In the genomic region with DNA sequence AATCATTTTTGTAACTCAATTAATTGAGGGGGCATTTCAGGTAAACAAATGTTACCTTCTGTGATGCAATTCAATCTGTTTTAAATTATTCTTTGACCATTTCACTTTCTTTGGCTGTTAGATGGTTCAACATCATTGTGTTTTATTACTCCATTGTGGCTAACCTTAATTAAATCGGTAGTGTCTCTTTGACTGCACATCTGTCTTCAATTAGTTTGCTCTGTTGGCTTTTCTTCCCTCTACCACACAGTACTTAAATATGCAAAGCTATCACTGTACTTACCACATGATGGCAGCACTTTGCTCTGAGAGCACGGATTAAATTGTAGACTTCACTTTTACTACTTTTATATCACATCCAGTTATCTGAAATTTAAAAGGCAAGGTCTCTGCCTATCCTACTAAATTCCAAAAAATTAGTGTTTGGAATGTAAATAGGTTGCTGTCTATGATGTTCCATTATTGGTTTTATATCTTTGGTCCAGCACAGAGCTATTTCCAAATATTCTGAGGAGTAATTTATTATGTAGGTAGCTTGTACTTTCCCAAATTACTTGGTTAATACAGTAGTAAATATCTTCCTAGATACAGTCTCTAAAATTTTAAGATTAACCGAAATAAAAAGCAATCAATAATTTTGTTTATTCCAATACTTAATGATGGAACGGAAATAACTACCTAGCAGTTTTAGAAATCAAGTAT, we compare ENCODE assay signal across 8 cellular contexts.
DNase-seq lines count a peak whose midpoint lies in the region; ATAC-seq, FAIRE-seq and TF ChIP-seq lines count a peak whose summit lies in the region.

No MANE protein-coding gene starts in this region.

- no peaks in the 10 kb centered on the region for H3K27me3 Mint-ChIP-seq in CD14-positive monocyte (ENCODE audit: low read depth in 3 of 3)
- H3K27me3 Mint-ChIP-seq in CD8-positive, alpha-beta memory T cell = no peaks in the 10 kb centered on the region
- no peaks in the 10 kb centered on the region for H3K27me3 Mint-ChIP-seq in naive thymus-derived CD8-positive, alpha-beta T cell

- no peaks in the 10 kb centered on the region for H3K9me3 Mint-ChIP-seq in CD14-positive monocyte
- peaks cover 0 to 6% (median 0%) of the 10 kb centered on the region in 5 donors for H3K9me3 Mint-ChIP-seq in CD8-positive, alpha-beta memory T cell
- peaks cover 0 to 3% (median 0%) of the 10 kb centered on the region in 9 donors for H3K9me3 Mint-ChIP-seq in naive thymus-derived CD8-positive, alpha-beta T cell

- no peaks in the 10 kb centered on the region for H3K79me2 ChIP-seq in HepG2 (ENCODE audit: insufficient read depth, low read length)

- H3K27me3 ChIP-seq in body of pancreas (no peaks in the 10 kb centered on the region), HepG2 (ENCODE audit: control insufficient read depth in 1 of 2, insufficient read depth in 2 of 2, low read length in 2 of 2) (no peaks in the 10 kb centered on the region)
- H3K27me3 ChIP-seq in CD8-positive, alpha-beta memory T cell (ENCODE audit: insufficient read depth, low read length, poor library complexity, severe bottlenecking) = no peaks in the 10 kb centered on the region

- no peak overlapping the region for H3K4me3 Mint-ChIP-seq in CD14-positive monocyte
- H3K4me3 Mint-ChIP-seq in CD8-positive, alpha-beta memory T cell = no peak overlapping the region
- H3K4me3 Mint-ChIP-seq in naive thymus-derived CD8-positive, alpha-beta T cell = no peak overlapping the region

- no peak overlapping the region for H3K9ac ChIP-seq in HepG2 (ENCODE audit: insufficient read depth, low read depth, low read length)

- no peak overlapping the region for H3K4me2 ChIP-seq in HepG2 (ENCODE audit: low read depth, low read length)

- TF ChIP-seq RAD21 in HepG2 (CRISPR knock-in tag; IDR thresholded peaks at IDR 0.05) = no peak

- H3K27ac Mint-ChIP-seq in CD14-positive monocyte = no peak overlapping the region
- H3K27ac Mint-ChIP-seq in CD8-positive, alpha-beta memory T cell = no peak overlapping the region
- H3K27ac Mint-ChIP-seq in naive thymus-derived CD8-positive, alpha-beta T cell = no peak overlapping the region

- ATAC-seq in GM18870 (IDR thresholded peaks at IDR 0.05; ENCODE audit: unreplicated experiment) (peak; percentile 76), HG03378 (IDR thresholded peaks at IDR 0.05; ENCODE audit: unreplicated experiment) (peak; percentile 86), body of pancreas (peak; percentile 70), HepG2 (peak; percentile 81)
- ATAC-seq in naive thymus-derived CD8-positive, alpha-beta T cell = no peak

- TF ChIP-seq CTCF in CD14-positive monocyte (IDR thresholded peaks at IDR 0.05) (peak; percentile 42), body of pancreas (IDR thresholded peaks at IDR 0.05) (peak; percentile 31 to 71 (median 57)), HepG2 (CRISPR knock-in tag; IDR thresholded peaks at IDR 0.05) (peak; percentile 67)

- H3K36me3 ChIP-seq in body of pancreas (replicated peaks in 1 of 2; ENCODE audit: insufficient read depth in 1 of 2, low read depth in 2 of 2) (no peaks in the 10 kb centered on the region), HepG2 (replicated peaks in 1 of 2; ENCODE audit: control insufficient read depth in 1 of 2, insufficient read depth in 2 of 2, low read length in 2 of 2) (no peaks in the 10 kb centered on the region)
- no peaks in the 10 kb centered on the region for H3K36me3 ChIP-seq in CD8-positive, alpha-beta memory T cell (ENCODE audit: insufficient read depth, low read length)

- in situ Hi-C loops in HepG2 (cut with HindIII; ENCODE audit: extremely low pct_ligation_motif_present, low pct_unique_long_range_greater_than_20kb) = loop anchor here (5.0 kb wide), 1 partner anchor 462 kb away; no protein-coding TSS in a partner anchor

- H3K27ac ChIP-seq in body of pancreas (no peak overlapping the region), HepG2 (ENCODE audit: extremely low read length, insufficient read depth, low read length) (no peak overlapping the region)
- no peak overlapping the region for H3K27ac ChIP-seq in CD8-positive, alpha-beta memory T cell (ENCODE audit: low read depth, low read length)

- TF ChIP-seq POLR2A in body of pancreas (IDR thresholded peaks at IDR 0.05) = no peak
- TF ChIP-seq POLR2A in HepG2 (IDR thresholded peaks at IDR 0.05; ENCODE audit: insufficient read depth in 1 of 2, low read depth in 2 of 2, low read length in 2 of 2) = no peak

- H3K9me3 ChIP-seq in body of pancreas (no peaks in the 10 kb centered on the region), HepG2 (ENCODE audit: low read length) (no peaks in the 10 kb centered on the region)
- no peaks in the 10 kb centered on the region for H3K9me3 ChIP-seq in CD8-positive, alpha-beta memory T cell (ENCODE audit: low read length)

- intact Hi-C loops in CD14-positive monocyte (cut with micrococcal nuclease) (no loop called here), body of pancreas (cut with DNase I) (loop anchor here (10.0 kb wide), 1 partner anchor 454 kb away; no protein-coding TSS in a partner anchor), HepG2 (cut with micrococcal nuclease; ENCODE audit: unreplicated experiment) (loop anchor here (1.0 kb wide), 1 partner anchor 461 kb away; no protein-coding TSS in a partner anchor)

- no peak overlapping the region for H2AFZ ChIP-seq in HepG2 (ENCODE audit: low read length)

- no peaks in the 10 kb centered on the region for H3K4me1 Mint-ChIP-seq in CD14-positive monocyte
- H3K4me1 Mint-ChIP-seq in CD8-positive, alpha-beta memory T cell = no peaks in the 10 kb centered on the region
- H3K4me1 Mint-ChIP-seq in naive thymus-derived CD8-positive, alpha-beta T cell = no peaks in the 10 kb centered on the region

- TF ChIP-seq EP300 in HepG2 (IDR thresholded peaks at IDR 0.05; ENCODE audit: low read depth in 2 of 2, low read length in 2 of 2) (no peak), HepG2 (CRISPR knock-in tag; IDR thresholded peaks at IDR 0.05; ENCODE audit: borderline replicate concordance) (no peak)

- H4K20me1 ChIP-seq in HepG2 (ENCODE audit: insufficient read depth, low read length) = no peaks in the 10 kb centered on the region

- no peaks in the 10 kb centered on the region for H3K4me1 ChIP-seq in body of pancreas
- no peaks in the 10 kb centered on the region for H3K4me1 ChIP-seq in HepG2 (ENCODE audit: insufficient read depth, low read length)
- no peaks in the 10 kb centered on the region for H3K4me1 ChIP-seq in CD8-positive, alpha-beta memory T cell (ENCODE audit: insufficient read depth, low read length)

- no TSS peak for BruUV-seq in HepG2 (replicated peaks; lab: Mats Ljungman, UMichigan)

- no peak for FAIRE-seq in HepG2 (lab: Jason Lieb, UNC)

- H3K36me3 Mint-ChIP-seq in CD14-positive monocyte = no peaks in the 10 kb centered on the region
- no peaks in the 10 kb centered on the region for H3K36me3 Mint-ChIP-seq in CD8-positive, alpha-beta memory T cell
- H3K36me3 Mint-ChIP-seq in naive thymus-derived CD8-positive, alpha-beta T cell = no peaks in the 10 kb centered on the region

- CTCF ChIA-PET in HepG2 (lab: Yijun Ruan, JAX; ENCODE audit: low intra/inter-chr PET ratio, low total read pairs) = interaction anchor here (1.0 to 1.7 kb wide), 2 partner anchors 13 to 845 kb away, joined by 3 to 4 read pairs; no protein-coding TSS in a partner anchor
- CTCF ChIA-PET in CD8-positive, alpha-beta memory T cell (lab: Charles Lee) = interaction anchor here (1.0 kb wide), 1 partner anchor 10 kb away, joined by 3 read pairs; no protein-coding TSS in a partner anchor

- POLR2A ChIA-PET in HepG2 (lab: Yijun Ruan, JAX) = no interaction called here
- POLR2A ChIA-PET in CD8-positive, alpha-beta memory T cell (lab: Charles Lee) = no interaction called here
- POLR2A ChIA-PET in naive thymus-derived CD8-positive, alpha-beta T cell (lab: Charles Lee) = no interaction called here

- WGBS in body of pancreas, 2 donors = 9 to 25% methylated on average over 4 of the region's 4 CpGs
- whole genome bisulfite sequencing in HepG2 (ENCODE audit: low lambda C conversion rate) = under 1% methylated on average over 4 of the region's 4 CpGs

- DNase-seq in CD14-positive monocyte (ENCODE audit: low spot score) = no peak
- peak; percentile 13 for DNase-seq in NCI-H524 treated with DMSO at 0.1 percent for 48 hours (lab: John Stamatoyannopoulos, UW)
- peak; percentile 20 to 39 (median 24) for DNase-seq in body of pancreas
- peak; percentile 18 for DNase-seq in HepG2 (ENCODE audit: low spot score)
- no peak for DNase-seq in CD8-positive, alpha-beta memory T cell
- no peak for DNase-seq in naive thymus-derived CD8-positive, alpha-beta T cell

- H3K4me3 ChIP-seq in body of pancreas (no peak overlapping the region), HepG2 (replicated peaks in 1 of 3; ENCODE audit: insufficient read depth in 1 of 3, low read depth in 2 of 3, low read length in 3 of 3) (no peak overlapping the region)
- no peak overlapping the region for H3K4me3 ChIP-seq in CD8-positive, alpha-beta memory T cell (ENCODE audit: low read length)

TF ChIP-seq in HepG2, 621 proteins besides CTCF, POLR2A, EP300 and RAD21:
- TF ChIP-seq AHR (CRISPR knock-in tag; IDR thresholded peaks at IDR 0.05) (no peak), STAG1 (CRISPR knock-in tag; IDR thresholded peaks at IDR 0.05) (peak; percentile 38)

Comparison
In these comparisons a context has a peak if more than half of its experiments do, and no peak if none do; other contexts are left out.
1. DNase-seq: peak in NCI-H524 treated with DMSO at 0.1 percent for 48 hours (single experiment), body of pancreas (4 of 4) and HepG2 (single experiment); none in CD14-positive monocyte (single experiment), CD8-positive, alpha-beta memory T cell (0 of 5) and naive thymus-derived CD8-positive, alpha-beta T cell (0 of 10).
2. ATAC-seq: peak in GM18870 (single experiment), HG03378 (single experiment), body of pancreas (single experiment) and HepG2 (single experiment); none in naive thymus-derived CD8-positive, alpha-beta T cell (0 of 2).
3. intact Hi-C loops: an anchor here in body of pancreas (10.0 kb wide) and HepG2 (1.0 kb wide); none called in CD14-positive monocyte.
4. Peak in every context shown above with its lines, with median percentiles within 50 percentile points of each other: CTCF ChIP-seq.